ENCODE assay signal across 8 cellular contexts in the genomic region with DNA sequence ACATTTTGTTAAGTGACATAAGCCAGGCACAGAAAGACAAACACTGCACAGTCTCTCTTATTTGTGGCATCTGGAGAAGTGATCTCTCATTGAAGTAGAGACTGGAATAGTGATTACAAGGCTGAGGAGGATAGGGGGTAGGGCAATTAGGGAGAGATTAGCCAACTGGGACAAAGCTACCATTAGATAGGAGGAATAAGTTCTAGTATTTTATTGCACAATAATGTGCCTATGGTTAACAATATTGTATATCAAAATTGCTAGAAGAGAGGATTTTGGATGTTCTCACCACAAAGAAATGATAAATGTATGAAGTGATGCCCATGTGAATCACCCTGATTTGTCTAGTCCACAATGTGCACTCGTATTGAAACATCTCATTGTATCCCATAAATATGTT.
"Had no signal": no experiment of that assay in that cellular context is flagged by ENCODE, and none has a peak within 500 bp of the region (broad histone marks: within the 10 kb centered on the region; RNA-seq: fewer than 3 reads in every experiment).

No MANE protein-coding gene starts in this region.

- H3K4me3 ChIP-seq: GM12878 had no signal

- FAIRE-seq: G401.6, GM12878, GM12891, GM12892, GM18507, GM19239 had no signal

- ATAC-seq: GM12878 had no signal

- DNase-seq: GDM1, GF-D8 had no signal
